11 cellular contexts compared by ENCODE assay signal in the genomic region with DNA sequence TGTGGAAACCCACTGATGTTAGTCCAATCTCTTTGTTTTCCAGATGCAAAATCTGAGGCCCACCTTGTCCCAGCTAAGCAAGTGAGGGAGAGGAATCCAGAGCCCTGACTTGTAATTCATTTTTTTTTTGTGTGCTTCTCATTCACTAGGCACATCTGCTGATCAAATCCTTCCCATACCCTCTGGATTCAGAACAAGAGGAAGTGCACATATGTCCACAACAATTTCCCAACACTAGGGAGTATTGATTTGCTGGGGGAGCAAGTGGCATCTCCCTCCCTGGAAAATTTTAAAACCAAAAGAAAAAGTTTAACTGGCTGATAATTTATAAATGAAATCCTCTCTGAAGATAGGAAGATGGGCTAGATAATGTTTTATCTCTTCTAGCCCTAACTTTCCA.
DNase-seq lines count a peak whose midpoint lies in the region; FAIRE-seq and TF ChIP-seq lines count a peak whose summit lies in the region.
"Had no signal": no experiment of that assay in that cellular context is flagged by ENCODE, and none has a peak within 500 bp of the region (broad histone marks: within the 10 kb centered on the region; RNA-seq: fewer than 3 reads in every experiment).

No MANE protein-coding gene starts in this region.

- no peak for FAIRE-seq in endothelial cell of umbilical vein (lab: Jason Lieb, UNC)

- H3K4me1 Mint-ChIP-seq in CD8-positive, alpha-beta memory T cell: peaks cover 18 to 27% (median 26%) of the 10 kb centered on the region in 3 donors

- H3K27ac ChIP-seq in OCI-LY3 (ENCODE audit: low read length): no peak overlapping the region
- H3K27ac ChIP-seq in endothelial cell of umbilical vein (ENCODE audit: insufficient read depth, low read depth, low read length): no peak overlapping the region
- H3K27ac ChIP-seq in sigmoid colon: peak overlapping the region; percentile 61 to 72 (median 70)
- no peak overlapping the region for H3K27ac ChIP-seq in CD8-positive, alpha-beta memory T cell (ENCODE audit: low read depth, low read length)
- H3K27ac ChIP-seq: 22Rv1, KMS-11 had no signal

- H3K9ac ChIP-seq in OCI-LY3 (ENCODE audit: low read length) (no peak overlapping the region), endothelial cell of umbilical vein (replicated peaks; ENCODE audit: extremely low read depth, insufficient read depth, low read length) (no peak overlapping the region)
- H3K9ac ChIP-seq: KMS-11 had no signal

- no peaks in the 10 kb centered on the region for H3K36me3 ChIP-seq in OCI-LY3 (replicated peaks; ENCODE audit: low read depth, low read length)
- no peaks in the 10 kb centered on the region for H3K36me3 ChIP-seq in endothelial cell of umbilical vein (ENCODE audit: control insufficient read depth in 2 of 2, extremely low read depth in 1 of 2, insufficient read depth in 2 of 2, low read length in 2 of 2)
- H3K36me3 ChIP-seq in sigmoid colon: no peaks in the 10 kb centered on the region
- no peaks in the 10 kb centered on the region for H3K36me3 ChIP-seq in CD8-positive, alpha-beta memory T cell (ENCODE audit: insufficient read depth, low read length)
- H3K36me3 ChIP-seq: Peyer's patch had no signal

- H3K4me1 ChIP-seq in OCI-LY3 (ENCODE audit: low read length) (peaks cover 35% of the 10 kb centered on the region), endothelial cell of umbilical vein (ENCODE audit: control insufficient read depth, extremely low read depth, insufficient read depth, low read length) (peaks cover 8% of the 10 kb centered on the region), sigmoid colon (peaks cover 0 to 36% (median 26%) of the 10 kb centered on the region in 4 donors)
- peaks cover 16% of the 10 kb centered on the region for H3K4me1 ChIP-seq in CD8-positive, alpha-beta memory T cell (ENCODE audit: insufficient read depth, low read length)

- no peaks in the 10 kb centered on the region for H3K9me3 Mint-ChIP-seq in CD8-positive, alpha-beta memory T cell

- no peaks in the 10 kb centered on the region for H3K36me3 Mint-ChIP-seq in CD8-positive, alpha-beta memory T cell

- H3K9me3 ChIP-seq in OCI-LY3 (ENCODE audit: insufficient read depth, low read length) (no peaks in the 10 kb centered on the region), endothelial cell of umbilical vein (replicated peaks; ENCODE audit: control insufficient read depth, insufficient read depth, low read length) (no peaks in the 10 kb centered on the region), sigmoid colon (peaks cover 0 to 4% (median 0%) of the 10 kb centered on the region in 4 donors)
- no peaks in the 10 kb centered on the region for H3K9me3 ChIP-seq in CD8-positive, alpha-beta memory T cell (ENCODE audit: low read length)
- H3K9me3 ChIP-seq: Peyer's patch had no signal

- peak overlapping the region in 4 of 8 donors; percentile 2 to 80 (median 54) for H3K27ac Mint-ChIP-seq in CD8-positive, alpha-beta memory T cell

- TF ChIP-seq CTCF in OCI-LY3 (IDR thresholded peaks at IDR 0.05; ENCODE audit: low read depth, low read length) (no peak), endothelial cell of umbilical vein (IDR thresholded peaks at IDR 0.05; ENCODE audit: extremely low read depth in 1 of 2, insufficient read depth in 1 of 2, low read depth in 1 of 2, low read length in 2 of 2) (no peak), sigmoid colon (IDR thresholded peaks at IDR 0.05) (no peak)

- H2AFZ ChIP-seq in OCI-LY3 (ENCODE audit: low read depth, low read length) (no peak overlapping the region), endothelial cell of umbilical vein (ENCODE audit: low read depth, low read length) (peak overlapping the region; percentile 48)

- H3K4me3 Mint-ChIP-seq in CD8-positive, alpha-beta memory T cell: peak overlapping the region in 1 of 7 donors; percentile 54

- dilution Hi-C loops in endothelial cell of umbilical vein (cut with MboI; ENCODE audit: extremely low pct_ligation_motif_present, low sequenced_read_pairs): no loop called here

- H4K20me1 ChIP-seq in OCI-LY3 (ENCODE audit: insufficient read depth, low read length) (no peaks in the 10 kb centered on the region), endothelial cell of umbilical vein (replicated peaks; ENCODE audit: control insufficient read depth, extremely low read depth, insufficient read depth, low read length) (no peaks in the 10 kb centered on the region)

- peak; percentile 7 for DNase-seq in DMS 273 (lab: John Stamatoyannopoulos, UW; ENCODE audit: unreplicated experiment)
- DNase-seq in DMS 273 treated with DMSO at 0.1 percent for 48 hours (lab: John Stamatoyannopoulos, UW): no peak
- DNase-seq in endothelial cell of umbilical vein (ENCODE audit: low read depth, low spot score): peak; percentile 17
- DNase-seq in sigmoid colon: no peak
- no peak for DNase-seq in erythroblast (lab: John Stamatoyannopoulos, UW)
- DNase-seq in CD8-positive, alpha-beta memory T cell: no peak
- no peak for DNase-seq in SKM-1 (lab: John Stamatoyannopoulos, UW; ENCODE audit: unreplicated experiment)

- intact Hi-C loops in endothelial cell of umbilical vein (cut with micrococcal nuclease) (loop anchor here (1.0 to 10.0 kb wide), 9 partner anchors 46 to 1439 kb away; partner anchors contain the start of gene STARD13), sigmoid colon (cut with DNase I) (loop anchor here (2.0 to 10.0 kb wide), 4 partner anchors 46 to 1069 kb away; no protein-coding TSS in a partner anchor)

- no peak for TF ChIP-seq POLR2A in endothelial cell of umbilical vein (IDR thresholded peaks at IDR 0.05; ENCODE audit: low read depth, low read length)
- no peak for TF ChIP-seq POLR2A in sigmoid colon (IDR thresholded peaks at IDR 0.05)
- no peak for TF ChIP-seq POLR2A in erythroblast (IDR thresholded peaks at IDR 0.05; ENCODE audit: low read length)

- no peak overlapping the region for H3K4me3 ChIP-seq in OCI-LY3 (ENCODE audit: low read length)
- H3K4me3 ChIP-seq in endothelial cell of umbilical vein (replicated peaks in 1 of 3; ENCODE audit: insufficient read depth in 1 of 3, low read depth in 1 of 3, low read length in 3 of 3): no peak overlapping the region
- H3K4me3 ChIP-seq in sigmoid colon: no peak overlapping the region
- no peak overlapping the region for H3K4me3 ChIP-seq in CD8-positive, alpha-beta memory T cell (ENCODE audit: low read length)
- H3K4me3 ChIP-seq: Peyer's patch had no signal

- H3K79me2 ChIP-seq in OCI-LY3 (ENCODE audit: low read length): no peaks in the 10 kb centered on the region
- no peaks in the 10 kb centered on the region for H3K79me2 ChIP-seq in endothelial cell of umbilical vein (ENCODE audit: control insufficient read depth, insufficient read depth, low read length)

- H3K9me1 ChIP-seq in endothelial cell of umbilical vein (replicated peaks; ENCODE audit: control insufficient read depth, extremely low read depth, insufficient read depth, low read length): no peaks in the 10 kb centered on the region

- H3K27me3 ChIP-seq in OCI-LY3 (ENCODE audit: low read depth, low read length): peaks cover 14% of the 10 kb centered on the region
- no peaks in the 10 kb centered on the region for H3K27me3 ChIP-seq in endothelial cell of umbilical vein (ENCODE audit: control insufficient read depth in 2 of 2, insufficient read depth in 2 of 2, low read length in 2 of 2)
- no peaks in the 10 kb centered on the region for H3K27me3 ChIP-seq in sigmoid colon
- no peaks in the 10 kb centered on the region for H3K27me3 ChIP-seq in CD8-positive, alpha-beta memory T cell (ENCODE audit: insufficient read depth, low read length, poor library complexity, severe bottlenecking)
- H3K27me3 ChIP-seq: Peyer's patch had no signal

- CTCF ChIA-PET in endothelial cell of umbilical vein (lab: Charles Lee): interaction anchor here (1.0 to 4.6 kb wide), 11 partner anchors 14 to 1813 kb away, joined by 3 to 131 read pairs (median 5); partner anchors contain the start of gene PDS5B
- CTCF ChIA-PET in CD8-positive, alpha-beta memory T cell (lab: Charles Lee): interaction anchor here (0.5 to 4.0 kb wide), 11 partner anchors 11 to 1289 kb away, joined by 3 to 49 read pairs (median 4); no protein-coding TSS in a partner anchor

- no peak for TF ChIP-seq EP300 in sigmoid colon (IDR thresholded peaks at IDR 0.05)

- H3K4me2 ChIP-seq in OCI-LY3 (ENCODE audit: low read length): 0 out of 2 replicates have a peak overlapping the region, but pooled peaks have one; percentile 41
- H3K4me2 ChIP-seq in endothelial cell of umbilical vein (ENCODE audit: insufficient read depth, low read length): no peak overlapping the region

- no peaks in the 10 kb centered on the region for H3K27me3 Mint-ChIP-seq in CD8-positive, alpha-beta memory T cell

- POLR2A ChIA-PET in endothelial cell of umbilical vein (lab: Charles Lee): interaction anchor here (1.2 kb wide), 1 partner anchor 180 kb away, joined by 4 read pairs; no protein-coding TSS in a partner anchor
- POLR2A ChIA-PET in CD8-positive, alpha-beta memory T cell (lab: Charles Lee): no interaction called here

- no TSS peak for BruUV-seq in endothelial cell of umbilical vein (replicated peaks; lab: Mats Ljungman, UMichigan)

TF ChIP-seq in endothelial cell of umbilical vein, 7 proteins besides CTCF, POLR2A, EP300 and RAD21:
- TF ChIP-seq, protein P1, sequence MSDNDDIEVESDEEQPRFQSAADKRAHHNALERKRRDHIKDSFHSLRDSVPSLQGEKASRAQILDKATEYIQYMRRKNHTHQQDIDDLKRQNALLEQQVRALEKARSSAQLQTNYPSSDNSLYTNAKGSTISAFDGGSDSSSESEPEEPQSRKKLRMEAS (IDR thresholded peaks at IDR 0.05; ENCODE audit: insufficient read depth, insufficient read length): no peak
- TF ChIP-seq JUN (IDR thresholded peaks at IDR 0.05; ENCODE audit: borderline replicate concordance, insufficient read depth, insufficient read length, low read depth) (no peak), FOS (IDR thresholded peaks at IDR 0.05; ENCODE audit: borderline replicate concordance, insufficient read depth, low read length) (no peak), GATA2 (IDR thresholded peaks at IDR 0.05; ENCODE audit: insufficient read depth, insufficient read length, low read depth, low read length) (no peak), POLR2AphosphoS5 (IDR thresholded peaks at IDR 0.05; ENCODE audit: insufficient read depth, low read depth, low read length) (no peak), MYC (IDR thresholded peaks at IDR 0.05; ENCODE audit: low read depth, low read length) (no peak), EZH2 (IDR thresholded peaks at IDR 0.05; ENCODE audit: borderline replicate concordance, low read depth, low read length, severe bottlenecking) (no peak)

Comparison
In these comparisons a context has a peak if more than half of its experiments do, and no peak if none do; other contexts are left out.
1. DNase-seq: peak in DMS 273 (single experiment) and endothelial cell of umbilical vein (single experiment); none in DMS 273 treated with DMSO at 0.1 percent for 48 hours (single experiment), sigmoid colon (single experiment), erythroblast (0 of 2), CD8-positive, alpha-beta memory T cell (0 of 5) and SKM-1 (single experiment).
2. H3K27ac ChIP-seq: peak in sigmoid colon (4 of 4); none in OCI-LY3 (single experiment), endothelial cell of umbilical vein (single experiment) and CD8-positive, alpha-beta memory T cell (single experiment).